Comparison of ENCODE assay signal across 12 cellular contexts in genomic region chr14:69441948-69442347, GRCh38. TPM values are rescaled to one million over a fixed set of nuclear protein-coding genes. Genes with fewer than 3 reads are reported as not detected.
DNase-seq lines count a peak whose midpoint lies in the region; ATAC-seq and TF ChIP-seq lines count a peak whose summit lies in the region.
"Had no signal": no experiment of that assay in that cellular context is flagged by ENCODE, and none has a peak within 500 bp of the region (broad histone marks: within the 10 kb centered on the region; RNA-seq: fewer than 3 reads in every experiment).

No MANE protein-coding gene starts in this region.

- H3K4me3 Mint-ChIP-seq in activated naive CD4-positive, alpha-beta T cell treated with anti-CD3 and anti-CD28 coated beads, Interleukin-2, amount 50 U/mL, for 24 hours: peak overlapping the region; percentile 68
- H3K4me3 Mint-ChIP-seq in stimulated activated naive CD8-positive, alpha-beta T cell treated with anti-CD3 and anti-CD28 coated beads, Interleukin-15, amount 100 ng/mL, for 72 hours: peak overlapping the region; percentile 73 to 93

- no peaks in the 10 kb centered on the region for H3K27me3 Mint-ChIP-seq in activated naive CD4-positive, alpha-beta T cell treated with anti-CD3 and anti-CD28 coated beads, Interleukin-2, amount 50 U/mL, for 24 hours
- H3K27me3 Mint-ChIP-seq in stimulated activated naive CD8-positive, alpha-beta T cell treated with anti-CD3 and anti-CD28 coated beads, Interleukin-15, amount 100 ng/mL, for 72 hours: no peaks in the 10 kb centered on the region

- intact Hi-C loops in PC-9 (cut with micrococcal nuclease; ENCODE audit: unreplicated experiment): no loop called here

- no peak overlapping the region for H3K4me2 ChIP-seq in PC-9

- 0 out of 2 replicates have a peak, but pooled peaks cover 2% of the 10 kb centered on the region for H3F3A ChIP-seq in PC-9 (ENCODE audit: insufficient read depth, low read depth)

- CTCF ChIA-PET in PC-9 (lab: Charles Lee): no interaction called here

- H3K36me3 Mint-ChIP-seq in activated naive CD4-positive, alpha-beta T cell treated with anti-CD3 and anti-CD28 coated beads, Interleukin-2, amount 50 U/mL, for 24 hours: peaks cover 20% of the 10 kb centered on the region

- H3K9me2 ChIP-seq in PC-9 (ENCODE audit: insufficient read depth): no peaks in the 10 kb centered on the region

- H3K4me1 Mint-ChIP-seq in activated naive CD4-positive, alpha-beta T cell treated with anti-CD3 and anti-CD28 coated beads, Interleukin-2, amount 50 U/mL, for 24 hours: peaks cover 9% of the 10 kb centered on the region
- peaks cover 43% of the 10 kb centered on the region for H3K4me1 Mint-ChIP-seq in stimulated activated naive CD8-positive, alpha-beta T cell treated with anti-CD3 and anti-CD28 coated beads, Interleukin-15, amount 100 ng/mL, for 72 hours

- peaks cover 26% of the 10 kb centered on the region for H3K79me2 ChIP-seq in PC-9 (ENCODE audit: low read depth)

- ATAC-seq in HG02798 (IDR thresholded peaks at IDR 0.05; ENCODE audit: poor library complexity, unreplicated experiment) (peak; percentile 82), GM19328 (IDR thresholded peaks at IDR 0.05; ENCODE audit: unreplicated experiment) (no peak)
- ATAC-seq in stimulated activated naive CD8-positive, alpha-beta T cell treated with anti-CD3 and anti-CD28 coated beads, Interleukin-15, amount 100 ng/mL, for 72 hours: peak; percentile 73

- H2AFZ ChIP-seq in PC-9: no peak overlapping the region

- no peak for DNase-seq in activated naive CD4-positive, alpha-beta T cell treated with Interleukin-2 at 50 U/mL for 16 hours
- DNase-seq in PC-9 (no peak), NCI-H526 (lab: John Stamatoyannopoulos, UW) (no peak), COR-L47 (lab: John Stamatoyannopoulos, UW) (no peak)
- peak; percentile 12 to 39 for DNase-seq in stimulated activated naive CD8-positive, alpha-beta T cell treated with anti-CD3 and anti-CD28 coated beads, Interleukin-15, amount 100 ng/mL, for 72 hours
- DNase-seq: aorta, erythroblast, NCI-H1105 treated with DMSO at 0.1 percent for 48 hours, WERI-Rb-1 had no signal

- H3K27me3 ChIP-seq in PC-9 (ENCODE audit: insufficient read depth, low read depth): no peaks in the 10 kb centered on the region

- H3K9me3 Mint-ChIP-seq in activated naive CD4-positive, alpha-beta T cell treated with anti-CD3 and anti-CD28 coated beads, Interleukin-2, amount 50 U/mL, for 24 hours: no peaks in the 10 kb centered on the region
- H3K9me3 Mint-ChIP-seq in stimulated activated naive CD8-positive, alpha-beta T cell treated with anti-CD3 and anti-CD28 coated beads, Interleukin-15, amount 100 ng/mL, for 72 hours: no peaks in the 10 kb centered on the region

- 0 out of 2 replicates have a peak overlapping the region, but pooled peaks have one; percentile 5 for H3K27ac ChIP-seq in PC-9
- H3K27ac ChIP-seq: WERI-Rb-1 had no signal

- no TSS peak for BruUV-seq in PC-9 (replicated peaks; lab: Mats Ljungman, UMichigan)

- POLR2A ChIA-PET in PC-9 (lab: Charles Lee; ENCODE audit: unreplicated experiment): no interaction called here

- 0 out of 2 replicates have a peak, but pooled peaks cover 3% of the 10 kb centered on the region for H4K20me1 ChIP-seq in PC-9 (ENCODE audit: insufficient read depth)

- no peak for TF ChIP-seq CTCF in PC-9 (conservative IDR thresholded peaks at IDR 0.05)

- no peaks in the 10 kb centered on the region for H3K4me1 ChIP-seq in PC-9 (replicated peaks; ENCODE audit: insufficient read depth)

- H3K4me3 ChIP-seq in PC-9: no peak overlapping the region

- no peaks in the 10 kb centered on the region for H3K9me3 ChIP-seq in PC-9 (ENCODE audit: insufficient read depth, low read depth)

- H3K36me3 ChIP-seq in PC-9 (ENCODE audit: low read depth): peaks cover 17% of the 10 kb centered on the region; the same call in 1 of the 2 replicates

- peak overlapping the region; percentile 48 for H3K27ac Mint-ChIP-seq in activated naive CD4-positive, alpha-beta T cell treated with anti-CD3 and anti-CD28 coated beads, Interleukin-2, amount 50 U/mL, for 24 hours
- peak overlapping the region; percentile 92 to 99 for H3K27ac Mint-ChIP-seq in stimulated activated naive CD8-positive, alpha-beta T cell treated with anti-CD3 and anti-CD28 coated beads, Interleukin-15, amount 100 ng/mL, for 72 hours

RNA-seq across cellular contexts. Expression of gene PLEKHD1, which starts 42.6 kb away (rescaled TPM):
- total RNA-seq in PC-9 (2021): 0.60 and 0.65 TPM in 2 replicates

RNA-seq across cellular contexts. Expression of gene SLC39A9, which starts 43.5 kb away (rescaled TPM):
- 78.7 and 95.1 TPM in 2 replicates for total RNA-seq in PC-9 (2021)

RNA-seq across cellular contexts. Expression of gene ERH, which starts 43.8 kb away (rescaled TPM):
- total RNA-seq in PC-9 (2021): 197 and 347 TPM in 2 replicates

Comparison
In these comparisons a context has a peak if more than half of its experiments do, and no peak if none do; other contexts are left out.
1. DNase-seq: peak in stimulated activated naive CD8-positive, alpha-beta T cell treated with anti-CD3 and anti-CD28 coated beads, Interleukin-15, amount 100 ng/mL, for 72 hours (2 of 2); none in activated naive CD4-positive, alpha-beta T cell treated with Interleukin-2 at 50 U/mL for 16 hours (single experiment), PC-9 (0 of 2), NCI-H526 (0 of 2) and COR-L47 (single experiment).